1 cellular context compared by ENCODE assay signal in the genomic region with DNA sequence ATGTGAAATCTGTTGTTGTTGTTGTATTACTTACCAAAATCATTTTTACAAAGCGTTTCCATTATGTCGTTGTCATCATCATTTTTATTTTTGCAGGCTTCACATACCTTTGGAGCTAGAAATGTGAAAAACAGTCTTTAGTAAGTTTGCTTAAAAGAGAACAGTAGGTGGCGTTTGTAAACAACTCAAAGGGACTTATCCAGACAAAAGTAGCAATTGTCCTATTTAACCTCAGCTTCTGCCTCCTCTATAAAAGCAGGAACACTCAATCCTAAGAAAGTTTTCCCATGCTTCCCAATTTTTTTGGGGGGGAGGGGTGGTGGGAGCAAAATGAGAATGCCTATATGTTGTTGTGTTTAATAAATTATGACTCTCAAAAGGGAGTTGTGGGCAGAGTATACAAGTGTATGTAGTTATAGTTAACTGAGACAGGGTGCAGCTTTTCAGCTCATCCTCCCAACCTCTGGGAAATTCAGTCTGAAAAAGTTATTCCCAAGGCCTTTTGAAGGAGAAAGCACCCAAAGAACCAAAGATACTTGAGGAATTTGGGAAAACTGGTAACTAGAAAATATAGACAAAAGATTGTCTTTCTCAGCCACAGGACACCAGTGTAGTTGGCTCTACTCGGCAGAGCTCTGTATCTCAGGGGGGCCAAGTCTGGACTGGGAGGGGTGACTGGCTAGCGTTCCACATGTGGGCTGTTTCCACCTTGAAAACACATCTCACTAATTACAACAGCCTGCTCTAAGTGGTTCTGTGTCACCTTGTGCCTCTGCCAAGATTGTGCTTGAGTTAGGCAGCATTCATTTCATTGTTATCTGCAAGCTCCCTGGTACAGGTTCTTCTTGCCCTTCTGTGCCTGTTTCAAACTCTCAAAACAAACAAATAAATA.
TF ChIP-seq lines count a peak whose summit lies in the region.

No MANE protein-coding gene starts in this region.

TF ChIP-seq in SK-N-SH, 30 proteins besides CTCF, POLR2A, EP300 and RAD21 (continued from another document):
- TF ChIP-seq SMC3 (IDR thresholded peaks at IDR 0.05; ENCODE audit: low read depth, low read length) = 0 out of 2 replicates have a peak, but pooled peaks have one; percentile 20
